Comparison of ENCODE assay signal across 21 cellular contexts in genomic region chr16:21160276-21160675, GRCh38. TPM values are rescaled to one million over a fixed set of nuclear protein-coding genes. Genes with fewer than 3 reads are reported as not detected.
DNase-seq lines count a peak whose midpoint lies in the region; TF ChIP-seq lines count a peak whose summit lies in the region.
"Had no signal": no experiment of that assay in that cellular context is flagged by ENCODE, and none has a peak within 500 bp of the region (broad histone marks: within the 10 kb centered on the region; RNA-seq: fewer than 3 reads in every experiment).

No MANE protein-coding gene starts in this region.

- intact Hi-C loops in CD4-positive, alpha-beta memory T cell (cut with micrococcal nuclease) = no loop called here

- peak overlapping the region; percentile 99 for H3K4me2 ChIP-seq in OCI-LY3 (ENCODE audit: low read length)
- H3K4me2 ChIP-seq in smooth muscle cell = peak overlapping the region; percentile 94

- no peaks in the 10 kb centered on the region for H3F3A ChIP-seq in smooth muscle cell (ENCODE audit: low read depth)

- POLR2A ChIA-PET in CD4-positive, alpha-beta memory T cell (lab: Charles Lee; ENCODE audit: partially characterized antibody) = no interaction called here

- peak overlapping the region in 1 of 8 donors; percentile 25 for H3K4me3 Mint-ChIP-seq in CD4-positive, alpha-beta memory T cell

- 68% methylated on average over 1 of the region's 1 CpG for WGBS in smooth muscle cell (ENCODE audit: low lambda C conversion rate)

- no peak for DNase-seq in CD4-positive, alpha-beta memory T cell
- DNase-seq in epithelial cell of prostate (ENCODE audit: low read depth, low spot score) (no peak), smooth muscle cell (lab: John Stamatoyannopoulos, UW; ENCODE audit: unreplicated experiment) (no peak), SIG-M5 treated with dmso at 0.1 percent for 504 hours (lab: John Stamatoyannopoulos, UW; ENCODE audit: unreplicated experiment) (no peak), MV-4-11 (lab: John Stamatoyannopoulos, UW) (no peak), activated gamma-delta T cell (lab: John Stamatoyannopoulos, UW) (no peak)
- DNase-seq: activated CD4-positive, alpha-beta T cell treated with anti-CD3 and anti-CD28 coated beads, Interleukin-2, amount 50 U/mL, for 1 hour; activated naive CD4-positive, alpha-beta T cell treated with anti-CD3 and anti-CD28 coated beads, Interleukin-2, amount 10 ng/mL, durations not matched to agents 7 days and 5 days; activated T-cell treated with anti-CD3 and anti-CD28 coated beads for 4 hours; brain microvascular endothelial cell; immature natural killer cell; NCI-H2029; NCI-H524 treated with DMSO at 0.1 percent for 48 hours; stimulated activated CD4-positive, alpha-beta T cell treated with anti-CD3 and anti-CD28 coated beads, Interleukin-15, amount 100 ng/mL, for 24 hours had no signal

- peaks cover 17% of the 10 kb centered on the region for H3K4me1 ChIP-seq in CD4-positive, alpha-beta memory T cell (ENCODE audit: insufficient read depth, low read length)
- H3K4me1 ChIP-seq in OCI-LY3 (ENCODE audit: low read length) (peaks cover 17% of the 10 kb centered on the region), smooth muscle cell (ENCODE audit: low read depth) (peaks cover 4% of the 10 kb centered on the region)

- H3K36me3 ChIP-seq in CD4-positive, alpha-beta memory T cell (ENCODE audit: insufficient read depth, low read length) = peaks cover 6% of the 10 kb centered on the region
- H3K36me3 ChIP-seq in OCI-LY3 (replicated peaks; ENCODE audit: low read depth, low read length) (peaks cover 34% of the 10 kb centered on the region), smooth muscle cell (ENCODE audit: low read depth) (no peaks in the 10 kb centered on the region)
- H3K36me3 ChIP-seq: brain microvascular endothelial cell had no signal

- no peaks in the 10 kb centered on the region for H3K9me3 ChIP-seq in CD4-positive, alpha-beta memory T cell (ENCODE audit: control insufficient read depth in 1 of 2, low read length in 2 of 2)
- H3K9me3 ChIP-seq in OCI-LY3 (ENCODE audit: insufficient read depth, low read length) (no peaks in the 10 kb centered on the region), smooth muscle cell (replicated peaks; ENCODE audit: low read depth) (no peaks in the 10 kb centered on the region)

- H4K20me1 ChIP-seq in OCI-LY3 (ENCODE audit: insufficient read depth, low read length) = peaks cover 8% of the 10 kb centered on the region; the same call in 1 of the 2 replicates
- peaks cover 3% of the 10 kb centered on the region for H4K20me1 ChIP-seq in smooth muscle cell (ENCODE audit: low read depth)

- H3K79me2 ChIP-seq in OCI-LY3 (ENCODE audit: low read length) (peaks cover 14% of the 10 kb centered on the region), smooth muscle cell (ENCODE audit: low read depth) (no peaks in the 10 kb centered on the region)

- H3K36me3 Mint-ChIP-seq in CD4-positive, alpha-beta memory T cell = peaks cover 15 to 39% of the 10 kb centered on the region in 2 donors

- TF ChIP-seq CTCF in OCI-LY3 (IDR thresholded peaks at IDR 0.05; ENCODE audit: low read depth, low read length) = no peak
- TF ChIP-seq CTCF in smooth muscle cell (IDR thresholded peaks at IDR 0.05; ENCODE audit: borderline replicate concordance, insufficient read depth, poor library complexity, severe bottlenecking) = no peak

- peaks cover 17 to 51% (median 22%) of the 10 kb centered on the region in 4 donors for H3K4me1 Mint-ChIP-seq in CD4-positive, alpha-beta memory T cell

- no peak overlapping the region for H3K4me3 ChIP-seq in CD4-positive, alpha-beta memory T cell (ENCODE audit: low read length in 2 of 2)
- H3K4me3 ChIP-seq in OCI-LY3 (ENCODE audit: low read length) = peak overlapping the region; percentile 91
- peak overlapping the region; percentile 75 for H3K4me3 ChIP-seq in smooth muscle cell

- H3K27me3 Mint-ChIP-seq in CD4-positive, alpha-beta memory T cell = no peaks in the 10 kb centered on the region
- H3K27me3 Mint-ChIP-seq: IgD-negative memory B cell; stimulated activated naive CD8-positive, alpha-beta T cell treated with anti-CD3 and anti-CD28 coated beads, Interleukin-15, Interleukin-2, amounts not matched to agents 100 ng/mL and 50 ng/mL, for 24 hours had no signal

- CTCF ChIA-PET in CD4-positive, alpha-beta memory T cell (lab: Charles Lee; ENCODE audit: partially characterized antibody) = interaction anchor here (0.8 to 1.0 kb wide), 3 partner anchors 16 to 1786 kb away, joined by 3 read pairs; no protein-coding TSS in a partner anchor

- no peaks in the 10 kb centered on the region for H3K27me3 ChIP-seq in CD4-positive, alpha-beta memory T cell (ENCODE audit: insufficient read depth, low read length)
- H3K27me3 ChIP-seq in OCI-LY3 (ENCODE audit: low read depth, low read length) (no peaks in the 10 kb centered on the region), smooth muscle cell (ENCODE audit: low read depth) (no peaks in the 10 kb centered on the region)
- H3K27me3 ChIP-seq: brain microvascular endothelial cell had no signal

- H3K27ac Mint-ChIP-seq in CD4-positive, alpha-beta memory T cell = peak overlapping the region in 4 of 7 donors; percentile 21 to 81 (median 38)
- H3K27ac Mint-ChIP-seq: nephron; stimulated activated naive CD8-positive, alpha-beta T cell treated with anti-CD3 and anti-CD28 coated beads, Interleukin-15, Interleukin-2, amounts not matched to agents 100 ng/mL and 50 ng/mL, for 24 hours had no signal

- no peaks in the 10 kb centered on the region for H3K9me3 Mint-ChIP-seq in CD4-positive, alpha-beta memory T cell
- H3K9me3 Mint-ChIP-seq: activated naive CD4-positive, alpha-beta T cell treated with anti-CD3 and anti-CD28 coated beads, Interleukin-2, amount 10 ng/mL, durations not matched to agents 7 days and 5 days; IgD-negative memory B cell; immature natural killer cell; nephron; stimulated activated naive CD8-positive, alpha-beta T cell treated with anti-CD3 and anti-CD28 coated beads, Interleukin-15, Interleukin-2, amounts not matched to agents 100 ng/mL and 50 ng/mL, for 24 hours had no signal

- H2AFZ ChIP-seq in OCI-LY3 (ENCODE audit: low read depth, low read length) = no peak overlapping the region
- H2AFZ ChIP-seq in smooth muscle cell (ENCODE audit: low read depth) = no peak overlapping the region

- H3K27ac ChIP-seq in CD4-positive, alpha-beta memory T cell (ENCODE audit: low read depth, low read length) = no peak overlapping the region
- H3K27ac ChIP-seq in OCI-LY3 (ENCODE audit: low read length) = no peak overlapping the region
- peak overlapping the region; percentile 72 for H3K27ac ChIP-seq in epithelial cell of prostate
- H3K27ac ChIP-seq in smooth muscle cell (ENCODE audit: low read depth) = no peak overlapping the region
- H3K27ac ChIP-seq: brain microvascular endothelial cell had no signal

- H3K9ac ChIP-seq in OCI-LY3 (ENCODE audit: low read length) (0 out of 2 replicates have a peak overlapping the region, but pooled peaks have one; percentile 75), smooth muscle cell (ENCODE audit: low read depth) (no peak overlapping the region)

RNA-seq across cellular contexts. Expression of gene LDAF1, which starts 1.8 kb away (rescaled TPM):
- 10 to 100 TPM; 18.3 to 18.6 TPM for total RNA-seq in CD4-positive, alpha-beta memory T cell
- polyA plus RNA-seq in CD4-positive, alpha-beta memory T cell = 10 to 100 TPM; 15.0 to 23.3 TPM
- total RNA-seq in smooth muscle cell = 21.0 and 40.6 TPM in 2 replicates
- 14.2 and 16.2 TPM in 2 replicates for polyA plus RNA-seq in smooth muscle cell

RNA-seq across cellular contexts. Expression of gene DNAH3, which starts 9.6 kb away (rescaled TPM):
- total RNA-seq in CD4-positive, alpha-beta memory T cell = not detected
- not detected for polyA plus RNA-seq in CD4-positive, alpha-beta memory T cell
- total RNA-seq in smooth muscle cell = not detected in 2 replicates
- polyA plus RNA-seq in smooth muscle cell = not detected in 2 replicates
- total RNA-seq: glomerular endothelial cell, lung microvascular endothelial cell had no signal
- polyA plus RNA-seq: IgD-negative memory B cell had no signal

RNA-seq across cellular contexts. Expression of gene ZP2, which starts 51.1 kb away (rescaled TPM):
- not detected for total RNA-seq in CD4-positive, alpha-beta memory T cell
- polyA plus RNA-seq in CD4-positive, alpha-beta memory T cell = not detected
- total RNA-seq in smooth muscle cell = not detected in 2 replicates
- polyA plus RNA-seq in smooth muscle cell = not detected in 2 replicates
- total RNA-seq: dermis microvascular lymphatic vessel endothelial cell, glomerular endothelial cell had no signal
- polyA plus RNA-seq: IgD-negative memory B cell, immature natural killer cell had no signal

Comparison
In these comparisons a context has a peak if more than half of its experiments do, and no peak if none do; other contexts are left out.
1. H3K4me3 ChIP-seq: peak in OCI-LY3 (single experiment) and smooth muscle cell (single experiment); none in CD4-positive, alpha-beta memory T cell (0 of 2).